In genomic region chr3:35744419-35744818, GRCh38 we compare ENCODE assay signal across 17 cellular contexts.
DNase-seq lines count a peak whose midpoint lies in the region; ATAC-seq and TF ChIP-seq lines count a peak whose summit lies in the region.
"Had no signal": no experiment of that assay in that cellular context is flagged by ENCODE, and none has a peak within 500 bp of the region (broad histone marks: within the 10 kb centered on the region; RNA-seq: fewer than 3 reads in every experiment).

No MANE protein-coding gene starts in this region.

- H3K27me3 ChIP-seq in kidney epithelial cell (ENCODE audit: control insufficient read depth, insufficient read depth, low read length): no peaks in the 10 kb centered on the region

- no peak for ATAC-seq in HG02938 (IDR thresholded peaks at IDR 0.05; ENCODE audit: unreplicated experiment)
- ATAC-seq: activated CD8-positive, alpha-beta T cell treated with anti-CD3 and anti-CD28 coated beads, Interleukin-2, amount 10 ng/mL, durations not matched to agents 7 days and 5 days; HCT116; left colon had no signal

- no peak for TF ChIP-seq CTCF in choroid plexus epithelial cell (conservative IDR thresholded peaks at IDR 0.05; ENCODE audit: low read depth, low read length)
- TF ChIP-seq CTCF in kidney epithelial cell (IDR thresholded peaks at IDR 0.05; ENCODE audit: insufficient read depth, low read length, poor library complexity, severe bottlenecking): no peak

- H3K4me3 ChIP-seq in choroid plexus epithelial cell (ENCODE audit: low read depth, low read length): no peak overlapping the region
- H3K4me3 ChIP-seq in kidney epithelial cell (ENCODE audit: low read depth, low read length): no peak overlapping the region

- DNase-seq in SK-N-DZ (ENCODE audit: low spot score): peak; percentile 73
- peak; percentile 12 for DNase-seq in choroid plexus epithelial cell (ENCODE audit: low read depth)
- peak; percentile 5 for DNase-seq in kidney epithelial cell (ENCODE audit: low read depth)
- DNase-seq in retina: peak; percentile 81
- no peak for DNase-seq in NCI-H2227 treated with DMSO at 0.1 percent for 48 hours (lab: John Stamatoyannopoulos, UW)
- DNase-seq in NCI-H69 (lab: John Stamatoyannopoulos, UW): no peak
- DNase-seq: activated B cell treated with CpG ODN at 0.5 μM for 24 hours; activated CD8-positive, alpha-beta T cell treated with anti-CD3 and anti-CD28 coated beads, Interleukin-2, amount 10 ng/mL, durations not matched to agents 7 days and 5 days; CD8-positive, alpha-beta memory T cell; DND-41; KG1; left colon; NCI-H1048; NCI-H526; stimulated activated CD4-positive, alpha-beta T cell treated with anti-CD3 and anti-CD28 coated beads, Interleukin-2, amount 100 ng/mL, for 48 hours had no signal

- no peaks in the 10 kb centered on the region for H3K36me3 ChIP-seq in kidney epithelial cell (ENCODE audit: control insufficient read depth, insufficient read depth, low read length)

Comparison
In these comparisons a context has a peak if more than half of its experiments do, and no peak if none do; other contexts are left out.
1. DNase-seq: peak in SK-N-DZ (single experiment), choroid plexus epithelial cell (single experiment), kidney epithelial cell (single experiment) and retina (single experiment); none in NCI-H2227 treated with DMSO at 0.1 percent for 48 hours (single experiment) and NCI-H69 (single experiment).